ENCODE assay signal across 8 cellular contexts in genomic region chr4:82201805-82202636, GRCh38.
DNase-seq lines count a peak whose midpoint lies in the region; TF ChIP-seq lines count a peak whose summit lies in the region.

No MANE protein-coding gene starts in this region.

- no peaks in the 10 kb centered on the region for H3K4me1 ChIP-seq in breast epithelium
- H3K4me1 ChIP-seq in ascending aorta, result no peaks in the 10 kb centered on the region

- H3K27ac Mint-ChIP-seq in MCF 10A (ENCODE audit: low read depth, unreplicated experiment), result no peak overlapping the region

- intact Hi-C loops in MCF 10A (cut with micrococcal nuclease), result loop anchor here (1.0 to 5.0 kb wide), 5 partner anchors 66 to 796 kb away; no protein-coding TSS in a partner anchor
- intact Hi-C loops in breast epithelium (cut with DNase I; ENCODE audit: low total_unique reads), result no loop called here
- intact Hi-C loops in ascending aorta (cut with DNase I), result no loop called here

- peaks cover 5% of the 10 kb centered on the region for H3K4me1 Mint-ChIP-seq in MCF 10A (ENCODE audit: insufficient read depth, unreplicated experiment)

- H3K36me3 ChIP-seq in breast epithelium (no peaks in the 10 kb centered on the region), ascending aorta (no peaks in the 10 kb centered on the region)

- H3K9me3 Mint-ChIP-seq in MCF 10A (ENCODE audit: unreplicated experiment), result peaks cover 7% of the 10 kb centered on the region

- H3K27me3 Mint-ChIP-seq in MCF 10A (ENCODE audit: insufficient read depth, unreplicated experiment), result no peaks in the 10 kb centered on the region

- H3K9me3 ChIP-seq in breast epithelium, result no peaks in the 10 kb centered on the region
- H3K9me3 ChIP-seq in ascending aorta, result no peaks in the 10 kb centered on the region

- no peaks in the 10 kb centered on the region for H3K36me3 Mint-ChIP-seq in MCF 10A (ENCODE audit: insufficient read depth, unreplicated experiment)

- DNase-seq in MCF 10A (ENCODE audit: unreplicated experiment), result peak; percentile 69
- DNase-seq in breast epithelium (ENCODE audit: low spot score in 2 of 2), result no peak
- DNase-seq in LoVo (ENCODE audit: low spot score), result peak; percentile 26
- peak; percentile 38 for DNase-seq in RPMI8226
- DNase-seq in ascending aorta (ENCODE audit: low spot score in 2 of 2), result no peak
- peak; percentile 15 for DNase-seq in kidney glomerular epithelial cell (lab: John Stamatoyannopoulos, UW)
- DNase-seq in stimulated activated CD8-positive, alpha-beta memory T cell treated with anti-CD3 and anti-CD28 coated beads, Interleukin-7, amount 100 ng/mL, for 24 hours (ENCODE audit: low read depth), result peak; percentile 4
- DNase-seq in activated CD4-positive, CD25-positive, alpha-beta regulatory T cell treated with anti-CD3 and anti-CD28 coated beads, Interleukin-2, amount 50 U/mL, for 72 hours, result no peak

- H3K27ac ChIP-seq in breast epithelium, result no peak overlapping the region
- no peak overlapping the region for H3K27ac ChIP-seq in ascending aorta

- no peak for TF ChIP-seq POLR2A in breast epithelium (IDR thresholded peaks at IDR 0.05)

- CTCF ChIA-PET in MCF 10A (lab: Yijun Ruan, JAX), result interaction anchor here (0.6 to 2.1 kb wide), 35 partner anchors 9 to 1155 kb away, joined by 3 to 14 read pairs (median 3); partner anchors contain the start of gene RASGEF1B

- TF ChIP-seq CTCF in MCF 10A (IDR thresholded peaks at IDR 0.05; ENCODE audit: unreplicated experiment), result peak; percentile 74
- TF ChIP-seq CTCF in breast epithelium (IDR thresholded peaks at IDR 0.05), result no peak
- TF ChIP-seq CTCF in ascending aorta (IDR thresholded peaks at IDR 0.05), result peak; percentile 4 to 29 (median 12)

- no peak overlapping the region for H3K4me3 Mint-ChIP-seq in MCF 10A (ENCODE audit: unreplicated experiment)

- H3K27me3 ChIP-seq in breast epithelium (no peaks in the 10 kb centered on the region), ascending aorta (no peaks in the 10 kb centered on the region)

- H3K4me3 ChIP-seq in breast epithelium, result no peak overlapping the region
- H3K4me3 ChIP-seq in ascending aorta, result no peak overlapping the region

- no TSS peak for BruUV-seq in MCF 10A (replicated peaks; lab: Mats Ljungman, UMichigan)

- POLR2A ChIA-PET in MCF 10A (lab: Yijun Ruan, JAX), result no interaction called here

Comparison
In these comparisons a context has a peak if more than half of its experiments do, and no peak if none do; other contexts are left out.
1. DNase-seq: peak in MCF 10A (single experiment), LoVo (single experiment), RPMI8226 (single experiment), kidney glomerular epithelial cell (single experiment) and stimulated activated CD8-positive, alpha-beta memory T cell treated with anti-CD3 and anti-CD28 coated beads, Interleukin-7, amount 100 ng/mL, for 24 hours (single experiment); none in breast epithelium (0 of 2), ascending aorta (0 of 2) and activated CD4-positive, CD25-positive, alpha-beta regulatory T cell treated with anti-CD3 and anti-CD28 coated beads, Interleukin-2, amount 50 U/mL, for 72 hours (single experiment).
2. CTCF ChIP-seq: peak in MCF 10A (single experiment) and ascending aorta (3 of 3); none in breast epithelium (0 of 3).